16 cellular contexts compared by ENCODE assay signal in the genomic region with DNA sequence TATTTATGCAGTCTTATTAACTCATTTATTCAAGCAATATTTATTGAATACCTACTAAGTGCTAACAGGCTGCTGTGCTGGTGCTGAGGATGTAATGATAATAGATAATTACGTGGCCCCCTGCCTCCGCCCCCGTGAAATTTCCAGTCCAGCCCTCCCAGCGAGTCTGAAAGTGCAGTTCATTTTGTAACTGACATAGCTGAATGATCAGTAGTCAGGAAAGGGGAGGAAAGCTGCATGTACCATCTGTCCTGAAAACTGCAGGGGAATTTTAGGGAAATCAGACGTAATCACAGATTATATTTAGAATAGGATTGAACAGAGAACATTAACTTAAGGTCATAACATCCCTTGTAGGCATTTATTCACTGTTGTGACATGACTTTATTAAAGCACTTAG.
"Had no signal": no experiment of that assay in that cellular context is flagged by ENCODE, and none has a peak within 500 bp of the region (broad histone marks: within the 10 kb centered on the region; RNA-seq: fewer than 3 reads in every experiment).

No MANE protein-coding gene starts in this region.

- ATAC-seq: activated T-cell treated with anti-CD3 and anti-CD28 coated beads, Interleukin-2, amount 50 U/mL, for 4 hours; psoas muscle; sciatic nerve; stimulated activated effector memory CD8-positive, alpha-beta T cell treated with anti-CD3 and anti-CD28 coated beads, Interleukin-12 subunit alpha, Interleukin-12 subunit beta, amount 100 ng/mL, for 72 hours; T-helper 17 cell had no signal

- H3K36me3 Mint-ChIP-seq: neural progenitor cell; stimulated activated effector memory CD8-positive, alpha-beta T cell treated with anti-CD3 and anti-CD28 coated beads, Interleukin-12 subunit alpha, Interleukin-12 subunit beta, amount 100 ng/mL, for 72 hours had no signal

- H3K36me3 ChIP-seq: neural progenitor cell, thyroid gland, WERI-Rb-1 had no signal

- H3K4me3 Mint-ChIP-seq: activated CD4-positive, alpha-beta memory T cell treated with anti-CD3 and anti-CD28 coated beads, Interleukin-2, amount 10 ng/mL, durations not matched to agents 7 days and 5 days; activated T-cell treated with anti-CD3 and anti-CD28 coated beads, Interleukin-2, amount 50 U/mL, for 4 hours; neural progenitor cell; stimulated activated effector memory CD8-positive, alpha-beta T cell treated with anti-CD3 and anti-CD28 coated beads, Interleukin-12 subunit alpha, Interleukin-12 subunit beta, amount 100 ng/mL, for 72 hours; T-helper 17 cell had no signal

- H3K9me3 ChIP-seq: psoas muscle, thyroid gland had no signal

- H3K27me3 Mint-ChIP-seq: activated CD4-positive, alpha-beta memory T cell treated with anti-CD3 and anti-CD28 coated beads, Interleukin-2, amount 10 ng/mL, durations not matched to agents 7 days and 5 days; T-helper 17 cell had no signal

- H3K4me2 ChIP-seq: neural progenitor cell had no signal

- H3K27ac ChIP-seq: neural progenitor cell, psoas muscle, WERI-Rb-1 had no signal

- H3K4me1 ChIP-seq: psoas muscle had no signal

- H3K27me3 ChIP-seq: neural progenitor cell, thyroid gland had no signal

- H3K27ac Mint-ChIP-seq: activated CD4-positive, alpha-beta memory T cell treated with anti-CD3 and anti-CD28 coated beads, Interleukin-2, amount 10 ng/mL, durations not matched to agents 7 days and 5 days; neural progenitor cell; stimulated activated effector memory CD8-positive, alpha-beta T cell treated with anti-CD3 and anti-CD28 coated beads, Interleukin-12 subunit alpha, Interleukin-12 subunit beta, amount 100 ng/mL, for 72 hours; T-helper 17 cell had no signal

- H3K4me1 Mint-ChIP-seq: activated CD4-positive, alpha-beta memory T cell treated with anti-CD3 and anti-CD28 coated beads, Interleukin-2, amount 10 ng/mL, durations not matched to agents 7 days and 5 days; stimulated activated effector memory CD8-positive, alpha-beta T cell treated with anti-CD3 and anti-CD28 coated beads, Interleukin-12 subunit alpha, Interleukin-12 subunit beta, amount 100 ng/mL, for 72 hours; T-helper 17 cell had no signal

- DNase-seq: activated CD4-positive, alpha-beta memory T cell treated with anti-CD3 and anti-CD28 coated beads, Interleukin-2, amount 10 ng/mL, durations not matched to agents 7 days and 5 days; activated effector memory CD4-positive, alpha-beta T cell treated with Interleukin-2 at 50 U/mL for 16 hours; activated naive CD4-positive, alpha-beta T cell treated with anti-CD3 and anti-CD28 coated beads, Interleukin-2, amount 50 U/mL, for 16 hours; activated T-cell treated with anti-CD3 and anti-CD28 coated beads, Interleukin-2, amount 50 U/mL, for 4 hours; caudate nucleus; cortex of kidney; effector memory CD4-positive, alpha-beta T cell; islet precursor cell; midbrain; psoas muscle; T-helper 17 cell; thyroid gland; WERI-Rb-1 had no signal

- H3K9ac ChIP-seq: neural progenitor cell had no signal

- H3K4me3 ChIP-seq: neural progenitor cell, psoas muscle, thyroid gland had no signal
